In the genomic region with DNA sequence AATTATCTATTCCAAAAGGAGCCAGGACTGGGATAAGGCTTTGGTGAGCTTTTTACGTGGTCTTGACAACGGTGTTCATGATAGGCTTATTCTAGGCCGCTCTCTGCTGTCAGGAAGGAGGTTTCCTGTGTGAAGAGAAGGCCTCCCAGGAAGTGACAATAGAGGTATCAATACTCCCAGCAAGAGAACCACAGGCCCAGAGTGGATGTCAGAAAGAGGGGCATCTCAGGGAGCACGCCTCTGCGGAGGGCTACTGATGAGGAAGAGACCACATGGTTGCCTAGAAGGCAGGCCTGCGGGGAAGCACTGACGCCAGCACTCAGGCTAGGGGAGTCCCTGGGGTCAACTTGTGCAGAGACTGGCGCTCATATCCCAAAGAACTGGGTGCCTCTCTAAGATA, we compare ENCODE assay signal across 13 cellular contexts.
DNase-seq lines count a peak whose midpoint lies in the region; ATAC-seq, FAIRE-seq and TF ChIP-seq lines count a peak whose summit lies in the region.
"Had no signal": no experiment of that assay in that cellular context is flagged by ENCODE, and none has a peak within 500 bp of the region (broad histone marks: within the 10 kb centered on the region; RNA-seq: fewer than 3 reads in every experiment).

No MANE protein-coding gene starts in this region.

- TF ChIP-seq CTCF in VCaP (conservative IDR thresholded peaks at IDR 0.05) = no peak
- no peak for TF ChIP-seq CTCF in H1 (IDR thresholded peaks at IDR 0.05; ENCODE audit: control extremely low read depth in 1 of 3, insufficient read depth in 1 of 3, low read depth in 1 of 3, low read length in 3 of 3)

- H4K8ac ChIP-seq in H1 (ENCODE audit: extremely low read depth, insufficient read depth, low read length) = no peak overlapping the region

- no peak overlapping the region for H3K4me3 ChIP-seq in H1 (ENCODE audit: extremely low read depth in 1 of 4, insufficient read depth in 2 of 4, low read depth in 3 of 4, low read length in 4 of 4)

- H3K14ac ChIP-seq in H1 (ENCODE audit: insufficient read length) = no peak overlapping the region

- no peak overlapping the region for H3K4me2 ChIP-seq in H1 (ENCODE audit: insufficient read depth in 1 of 2, low read depth in 2 of 2, low read length in 2 of 2)

- TF ChIP-seq EP300 in H1 (IDR thresholded peaks at IDR 0.05; ENCODE audit: borderline replicate concordance in 1 of 2, low read depth in 2 of 2, low read length in 2 of 2) = no peak

- no peak overlapping the region for H2BK20ac ChIP-seq in H1 (ENCODE audit: low read length)

- H2BK12ac ChIP-seq in H1 (ENCODE audit: low read depth, low read length) = 0 out of 2 replicates have a peak overlapping the region, but pooled peaks have one; percentile 40

- H3K79me1 ChIP-seq in H1 (ENCODE audit: low read depth, low read length) = no peaks in the 10 kb centered on the region; the same call in 1 of the 2 replicates

- H3K9ac ChIP-seq in H1 (replicated peaks in 1 of 4; ENCODE audit: extremely low read depth in 1 of 4, low read depth in 3 of 4, low read length in 3 of 4) = no peak overlapping the region

- H3K23me2 ChIP-seq in H1 (ENCODE audit: low read depth, low read length) = peaks cover 2% of the 10 kb centered on the region; the same call in 1 of the 2 replicates

- H4K91ac ChIP-seq in H1 (replicated peaks; ENCODE audit: insufficient read length, low read length) = no peak overlapping the region

- no peak overlapping the region for H3K4ac ChIP-seq in H1 (replicated peaks; ENCODE audit: insufficient read length, low read depth, low read length)

- H3K56ac ChIP-seq in H1 (replicated peaks; ENCODE audit: insufficient read length, low read depth, low read length) = no peak overlapping the region

- no peaks in the 10 kb centered on the region for H4K20me1 ChIP-seq in H1 (replicated peaks in 1 of 2; ENCODE audit: control insufficient read depth in 1 of 2, insufficient read depth in 2 of 2, low read length in 2 of 2)

- TF ChIP-seq POLR2A in H1 (IDR thresholded peaks at IDR 0.05; ENCODE audit: control extremely low read depth in 1 of 2, low read depth in 2 of 2, low read length in 2 of 2) = no peak

- no peak overlapping the region for H2AK5ac ChIP-seq in H1 (ENCODE audit: low read depth, low read length)

- no peak overlapping the region for H4K5ac ChIP-seq in H1 (ENCODE audit: insufficient read length, low read depth, low read length)

- DNase-seq in GM19239 (ENCODE audit: insufficient read length, low spot score) = no peak
- no peak for DNase-seq in H1 (ENCODE audit: low read depth in 1 of 2, low spot score in 2 of 2)
- peak; percentile 56 to 61 for DNase-seq in stimulated activated CD8-positive, alpha-beta memory T cell treated with anti-CD3 and anti-CD28 coated beads, Interleukin-15, amount 100 ng/mL, for 48 hours (ENCODE audit: low read depth in 2 of 2)
- DNase-seq: amygdala; DMS79 treated with DMSO at 0.1 percent for 48 hours; mammary epithelial cell; NCI-H446 treated with DMSO at 0.1 percent for 48 hours; stimulated activated CD4-positive, alpha-beta T cell treated with anti-CD3 and anti-CD28 coated beads, Interleukin-1b, Interleukin-23, amount 100 ng/mL, for 48 hours had no signal

- FAIRE-seq in GM19239 (lab: Jason Lieb, UNC) (peak; percentile 79), H1 (lab: Jason Lieb, UNC) (no peak)

- peaks cover 6 to 19% (median 15%) of the 10 kb centered on the region in 4 experiments; a peak in 6 of 7 replicates for H3K4me1 ChIP-seq in H1 (replicated peaks in 1 of 4; ENCODE audit: control insufficient read depth in 3 of 4, insufficient read depth in 4 of 4, low read length in 3 of 4)

- no peak overlapping the region for H3K18ac ChIP-seq in H1 (ENCODE audit: extremely low read depth, low read length)

- H3K9me3 ChIP-seq in H1 (ENCODE audit: insufficient read depth in 2 of 2, low read depth in 1 of 2, low read length in 1 of 2) = no peaks in the 10 kb centered on the region

- ATAC-seq in GM19395 (IDR thresholded peaks at IDR 0.05; ENCODE audit: unreplicated experiment) = no peak
- no peak for ATAC-seq in HG02623 (IDR thresholded peaks at IDR 0.05; ENCODE audit: unreplicated experiment)
- no peak for ATAC-seq in GM18873 (IDR thresholded peaks at IDR 0.05; ENCODE audit: low FRiP score, unreplicated experiment)
- no peak for ATAC-seq in GM21423 (IDR thresholded peaks at IDR 0.05; ENCODE audit: unreplicated experiment)

- peaks cover 0 to 29% (median 7%) of the 10 kb centered on the region in 4 experiments; a peak in 4 of 7 replicates for H3K27me3 ChIP-seq in H1 (replicated peaks in 1 of 4; ENCODE audit: control insufficient read depth in 3 of 4, extremely low read depth in 1 of 4, insufficient read depth in 3 of 4, low read length in 3 of 4)

- H2BK120ac ChIP-seq in H1 (replicated peaks; ENCODE audit: low read depth, low read length) = no peak overlapping the region

- POLR2A ChIA-PET in H1 (lab: Charles Lee; ENCODE audit: partially characterized antibody) = interaction anchor here (1.0 kb wide), 1 partner anchor 11 kb away, joined by 3 read pairs; no protein-coding TSS in a partner anchor

- no peaks in the 10 kb centered on the region for H3K79me2 ChIP-seq in H1 (ENCODE audit: control insufficient read depth in 1 of 2, insufficient read depth in 2 of 2, low read length in 2 of 2)

- CTCF ChIA-PET in H1 (lab: Charles Lee; ENCODE audit: partially characterized antibody) = interaction anchor here (1.0 to 2.0 kb wide), 6 partner anchors 14 to 58 kb away, joined by 3 to 5 read pairs (median 4); no protein-coding TSS in a partner anchor

- no peak overlapping the region for H2BK5ac ChIP-seq in H1 (ENCODE audit: low read depth, low read length)

- no peak overlapping the region for H3K23ac ChIP-seq in H1 (ENCODE audit: insufficient read length)

- H2AFZ ChIP-seq in H1 (ENCODE audit: low read length) = no peak overlapping the region

- no peak overlapping the region for H2BK15ac ChIP-seq in H1 (ENCODE audit: low read length)

- no peaks in the 10 kb centered on the region for H3K36me3 ChIP-seq in H1 (ENCODE audit: control insufficient read depth in 2 of 4, insufficient read depth in 4 of 4, low read length in 3 of 4)

- WGBS in H1 (ENCODE audit: extremely low coverage in 1 of 2, insufficient coverage in 1 of 2, insufficient read length in 1 of 2, insufficient replicate concordance in 2 of 2, low coverage in 1 of 2, low lambda C conversion rate in 2 of 2, missing lambda C conversion rate in 1 of 2), 2 experiments = 77% methylated on average over 8 of the region's 8 CpGs; no CpG with 5 or more reads in 1 of the 2 experiments

- no peak for TF ChIP-seq RAD21 in H1 (IDR thresholded peaks at IDR 0.05 in 1 of 2, conservative IDR thresholded peaks at IDR 0.05 in 1 of 2; ENCODE audit: low read depth in 2 of 2, low read length in 2 of 2)

- H3K27ac ChIP-seq in VCaP (peak overlapping the region; percentile 93), H1 (ENCODE audit: low read depth, low read length) (no peak overlapping the region)

TF ChIP-seq in H1, 55 proteins besides CTCF, POLR2A, EP300 and RAD21:
- TF ChIP-seq YY1 (IDR thresholded peaks at IDR 0.05; ENCODE audit: low read depth, low read length) (no peak), RXRA (IDR thresholded peaks at IDR 0.05; ENCODE audit: insufficient read depth, low read depth, low read length) (no peak), FOSL1 (IDR thresholded peaks at IDR 0.05; ENCODE audit: insufficient read depth, low read depth, low read length) (no peak), SP1 (IDR thresholded peaks at IDR 0.05; ENCODE audit: low read depth, low read length) (no peak), SP4 (IDR thresholded peaks at IDR 0.05; ENCODE audit: low read length) (no peak), BACH1 (IDR thresholded peaks at IDR 0.05; ENCODE audit: low read length) (no peak), BRCA1 (IDR thresholded peaks at IDR 0.05; ENCODE audit: low read depth, low read length) (no peak), ZNF274 (IDR thresholded peaks at IDR 0.05; ENCODE audit: borderline replicate concordance, extremely low read depth, low read length) (no peak), MAX (IDR thresholded peaks at IDR 0.05) (no peak), EGR1 (IDR thresholded peaks at IDR 0.05; ENCODE audit: borderline replicate concordance, low read depth, low read length) (no peak), HDAC2 (IDR thresholded peaks at IDR 0.05; ENCODE audit: borderline replicate concordance in 1 of 2, low read depth in 2 of 2, low read length in 2 of 2) (no peak), CEBPB (IDR thresholded peaks at IDR 0.05; ENCODE audit: low read depth, low read length) (no peak), TEAD4 (IDR thresholded peaks at IDR 0.05; ENCODE audit: low read depth, low read length) (no peak), MAFK (IDR thresholded peaks at IDR 0.05; ENCODE audit: low read depth, low read length) (no peak), EZH2 (IDR thresholded peaks at IDR 0.05; ENCODE audit: low read depth, low read length, severe bottlenecking) (no peak), ASH2L (IDR thresholded peaks at IDR 0.05; ENCODE audit: low read length) (no peak), RBBP5 (IDR thresholded peaks at IDR 0.05; ENCODE audit: borderline replicate concordance, low read depth, low read length) (no peak), JUND (IDR thresholded peaks at IDR 0.05; ENCODE audit: low read length) (no peak), SUZ12 (IDR thresholded peaks at IDR 0.05; ENCODE audit: low read length) (no peak), TAF7 (optimal IDR thresholded peaks at IDR 0.05; ENCODE audit: borderline replicate concordance, low read depth, low read length) (no peak)

Comparison
In these comparisons a context has a peak if more than half of its experiments do, and no peak if none do; other contexts are left out.
1. DNase-seq: peak in stimulated activated CD8-positive, alpha-beta memory T cell treated with anti-CD3 and anti-CD28 coated beads, Interleukin-15, amount 100 ng/mL, for 48 hours (2 of 2); none in GM19239 (single experiment) and H1 (0 of 2).